In genomic region chr15:77527164-77527778, GRCh38 we compare ENCODE assay signal across 8 cellular contexts.
DNase-seq lines count a peak whose midpoint lies in the region; ATAC-seq and TF ChIP-seq lines count a peak whose summit lies in the region.
"Had no signal": no experiment of that assay in that cellular context is flagged by ENCODE, and none has a peak within 500 bp of the region (broad histone marks: within the 10 kb centered on the region; RNA-seq: fewer than 3 reads in every experiment).

No MANE protein-coding gene starts in this region.

- peak overlapping the region; percentile 69 for H3K27ac Mint-ChIP-seq in HFFc6
- H3K27ac Mint-ChIP-seq: activated T-helper 2 cell treated with anti-CD3 and anti-CD28 coated beads, Interferon-gamma antibody, Interleukin-2, Interleukin-4, amounts not matched to agents 10 μg/mL and 5 μg/mL and 100 μg/mL, durations not matched to agents 14 hours and 24 hours and 36 hours had no signal

- 44 to 71% (median 53%) methylated on average over 3 to 15 of the region's 15 CpGs for WGBS in heart left ventricle, 4 donors
- WGBS in spleen, 5 donors = 23 to 58% (median 36%) methylated on average over 5 to 15 of the region's 15 CpGs
- 42 to 53% methylated on average over 3 to 15 of the region's 15 CpGs for WGBS in body of pancreas, 2 donors

- no peak for DNase-seq in HFFc6
- peak; percentile 39 for DNase-seq in RPMI7951 (ENCODE audit: low read depth)
- DNase-seq in heart left ventricle = peak in 4 of 5 donors; percentile 45 to 83 (median 51)
- DNase-seq in spleen = peak; percentile 62
- DNase-seq in NCI-H774 (lab: John Stamatoyannopoulos, UW) = no peak
- no peak for DNase-seq in body of pancreas

- H3K27me3 ChIP-seq in heart left ventricle (no peaks in the 10 kb centered on the region), spleen (replicated peaks in 1 of 7) (no peaks in the 10 kb centered on the region), body of pancreas (no peaks in the 10 kb centered on the region)

- no peak overlapping the region for H3K4me3 ChIP-seq in heart left ventricle
- no peak overlapping the region for H3K4me3 ChIP-seq in spleen
- no peak overlapping the region for H3K4me3 ChIP-seq in body of pancreas

- H3K36me3 ChIP-seq in heart left ventricle = no peaks in the 10 kb centered on the region
- H3K36me3 ChIP-seq in spleen = no peaks in the 10 kb centered on the region
- no peaks in the 10 kb centered on the region for H3K36me3 ChIP-seq in body of pancreas (replicated peaks in 1 of 2; ENCODE audit: insufficient read depth in 1 of 2, low read depth in 2 of 2)

- no peaks in the 10 kb centered on the region for H3K9me3 ChIP-seq in heart left ventricle
- H3K9me3 ChIP-seq in spleen = no peaks in the 10 kb centered on the region
- no peaks in the 10 kb centered on the region for H3K9me3 ChIP-seq in body of pancreas

- H3K4me1 Mint-ChIP-seq in HFFc6 (ENCODE audit: low read depth) = peaks cover 15% of the 10 kb centered on the region

- no peaks in the 10 kb centered on the region for H3K36me3 Mint-ChIP-seq in HFFc6 (ENCODE audit: low read depth)

- H3K9me3 Mint-ChIP-seq in HFFc6 = no peaks in the 10 kb centered on the region
- H3K9me3 Mint-ChIP-seq: activated T-helper 2 cell treated with anti-CD3 and anti-CD28 coated beads, Interferon-gamma antibody, Interleukin-2, Interleukin-4, amounts not matched to agents 10 μg/mL and 5 μg/mL and 100 μg/mL, durations not matched to agents 14 hours and 24 hours and 36 hours had no signal

- H3K4me3 Mint-ChIP-seq in HFFc6 = peak overlapping the region; percentile 51

- H3K27ac ChIP-seq in heart left ventricle (peak overlapping the region in 10 of 12 donors; percentile 35 to 77 (median 57)), spleen (peak overlapping the region in 6 of 8 donors; percentile 32 to 71 (median 60)), body of pancreas (no peak overlapping the region)

- TF ChIP-seq CTCF in HFFc6 (IDR thresholded peaks at IDR 0.05) (no peak), heart left ventricle (IDR thresholded peaks at IDR 0.05) (no peak), spleen (IDR thresholded peaks at IDR 0.05 in 8 of 11, conservative IDR thresholded peaks at IDR 0.05 in 3 of 11) (no peak), body of pancreas (IDR thresholded peaks at IDR 0.05) (no peak)

- H3K27me3 Mint-ChIP-seq in HFFc6 (ENCODE audit: insufficient read depth) = peaks cover 23% of the 10 kb centered on the region

- H3K4me1 ChIP-seq in heart left ventricle (peaks cover 0 to 36% (median 22%) of the 10 kb centered on the region in 12 donors), spleen (peaks cover 3 to 28% (median 12%) of the 10 kb centered on the region in 6 donors), body of pancreas (no peaks in the 10 kb centered on the region)

- no peak for TF ChIP-seq POLR2A in heart left ventricle (IDR thresholded peaks at IDR 0.05)
- TF ChIP-seq POLR2A in spleen (IDR thresholded peaks at IDR 0.05) = no peak
- TF ChIP-seq POLR2A in body of pancreas (IDR thresholded peaks at IDR 0.05) = no peak

- peak; percentile 36 to 68 (median 53) for ATAC-seq in heart left ventricle
- ATAC-seq in GM21390 (IDR thresholded peaks at IDR 0.05; ENCODE audit: unreplicated experiment) = no peak
- no peak for ATAC-seq in body of pancreas

- intact Hi-C loops in heart left ventricle (cut with DNase I) (no loop called here), spleen (cut with DNase I; ENCODE audit: low total_unique reads) (no loop called here), body of pancreas (cut with DNase I) (no loop called here)

Comparison
In these comparisons a context has a peak if more than half of its experiments do, and no peak if none do; other contexts are left out.
1. DNase-seq: peak in RPMI7951 (single experiment), heart left ventricle (4 of 5) and spleen (single experiment); none in HFFc6 (single experiment), NCI-H774 (single experiment) and body of pancreas (0 of 4).
2. ATAC-seq: peak in heart left ventricle (4 of 4); none in GM21390 (single experiment) and body of pancreas (single experiment).
3. H3K27ac ChIP-seq: peak in heart left ventricle (10 of 12) and spleen (6 of 8); none in body of pancreas (0 of 4).